Comparison of ENCODE assay signal across 8 cellular contexts in genomic region chr2:180591947-180592346, GRCh38.
"Had no signal": no experiment of that assay in that cellular context is flagged by ENCODE, and none has a peak within 500 bp of the region (broad histone marks: within the 10 kb centered on the region; RNA-seq: fewer than 3 reads in every experiment).

No MANE protein-coding gene starts in this region.

- H3K4me3 ChIP-seq: GM12878 had no signal

- FAIRE-seq: G401.6, GM12878, GM12891, GM12892, GM18507, GM19239 had no signal

- ATAC-seq: GM12878 had no signal

- DNase-seq: GDM1, GF-D8 had no signal
